ENCODE assay signal across 31 cellular contexts in genomic region chr4:80814266-80814665, GRCh38.
"Had no signal": no experiment of that assay in that cellular context is flagged by ENCODE, and none has a peak within 500 bp of the region (broad histone marks: within the 10 kb centered on the region; RNA-seq: fewer than 3 reads in every experiment).

No MANE protein-coding gene starts in this region.

- H3K36me3 ChIP-seq: ascending aorta, gastrocnemius medialis, heart right ventricle, WERI-Rb-1 had no signal

- H3K27me3 ChIP-seq: ascending aorta, dorsolateral prefrontal cortex, foreskin keratinocyte, gastrocnemius medialis, heart right ventricle, hepatocyte had no signal

- H3K9me3 Mint-ChIP-seq: activated B cell treated with CpG ODN at 0.5 μM for 24 hours; activated CD8-positive, alpha-beta T cell treated with anti-CD3 and anti-CD28 coated beads for 36 hours; activated naive CD4-positive, alpha-beta T cell treated with anti-CD3 and anti-CD28 coated beads for 36 hours; activated naive CD4-positive, alpha-beta T cell treated with anti-CD3 and anti-CD28 coated beads, Interleukin-2, amount 50 U/mL, for 24 hours; activated naive CD8-positive, alpha-beta T cell treated with anti-CD3 and anti-CD28 coated beads, Interleukin-2, amount 50 U/mL, for 24 hours; activated T-cell treated with anti-CD3 and anti-CD28 coated beads, Interleukin-2, amount 50 U/mL, for 4 hours; activated T-helper 1 cell treated with anti-CD3 and anti-CD28 coated beads, Interleukin-12 subunit alpha, Interleukin-12 subunit beta, Interleukin-2, Interleukin-4 antibody, amounts not matched to agents 30 ng/mL and 10 ng/mL and 1 ng/mL, durations not matched to agents 14 hours and 24 hours and 36 hours; activated T-helper 2 cell treated with anti-CD3 and anti-CD28 coated beads, Interferon-gamma antibody, Interleukin-2, Interleukin-4, amounts not matched to agents 10 μg/mL and 5 μg/mL and 100 μg/mL, durations not matched to agents 14 hours and 24 hours and 36 hours; brain; endodermal cell; T-helper 2 cell treated with Interferon-gamma antibody and Interleukin-4, amounts not matched to agents 5 μg/mL and 100 μg/mL, for 36 hours had no signal

- H3K4me1 ChIP-seq: ascending aorta, foreskin keratinocyte, gastrocnemius medialis, heart right ventricle had no signal

- H3K4me3 ChIP-seq: ascending aorta, dorsolateral prefrontal cortex, gastrocnemius medialis, heart right ventricle, hepatocyte had no signal

- H3K36me3 Mint-ChIP-seq: activated naive CD4-positive, alpha-beta T cell treated with anti-CD3 and anti-CD28 coated beads, Interleukin-2, amount 50 U/mL, for 24 hours; activated naive CD8-positive, alpha-beta T cell treated with anti-CD3 and anti-CD28 coated beads for 36 hours; brain had no signal

- H2AFZ ChIP-seq: hepatocyte had no signal

- H3K79me2 ChIP-seq: hepatocyte had no signal

- H3K27ac Mint-ChIP-seq: activated B cell treated with CpG ODN at 0.5 μM for 24 hours; activated CD8-positive, alpha-beta T cell treated with anti-CD3 and anti-CD28 coated beads for 36 hours; activated naive CD4-positive, alpha-beta T cell treated with anti-CD3 and anti-CD28 coated beads for 36 hours; activated naive CD4-positive, alpha-beta T cell treated with anti-CD3 and anti-CD28 coated beads, Interleukin-2, amount 50 U/mL, for 24 hours; activated naive CD8-positive, alpha-beta T cell treated with anti-CD3 and anti-CD28 coated beads for 36 hours; activated naive CD8-positive, alpha-beta T cell treated with anti-CD3 and anti-CD28 coated beads, Interleukin-2, amount 50 U/mL, for 24 hours; activated T-helper 1 cell treated with anti-CD3 and anti-CD28 coated beads, Interleukin-12 subunit alpha, Interleukin-12 subunit beta, Interleukin-2, Interleukin-4 antibody, amounts not matched to agents 30 ng/mL and 10 ng/mL and 1 ng/mL, durations not matched to agents 14 hours and 24 hours and 36 hours; activated T-helper 2 cell treated with anti-CD3 and anti-CD28 coated beads, Interferon-gamma antibody, Interleukin-2, Interleukin-4, amounts not matched to agents 10 μg/mL and 5 μg/mL and 100 μg/mL, durations not matched to agents 14 hours and 24 hours and 36 hours; brain; dendritic cell treated with granulocyte-macrophage colony-stimulating factor and Interleukin-4, amounts not matched to agents 40 ng/mL and 50 ng/mL, for 4 days; endodermal cell; T-helper 17 cell; T-helper 2 cell treated with Interferon-gamma antibody and Interleukin-4, amounts not matched to agents 5 μg/mL and 100 μg/mL, for 36 hours had no signal

- H3K4me2 ChIP-seq: hepatocyte had no signal

- H3K27ac ChIP-seq: ascending aorta, dorsolateral prefrontal cortex, foreskin keratinocyte, gastrocnemius medialis, heart right ventricle, hepatocyte, WERI-Rb-1 had no signal

- DNase-seq: activated B cell treated with CpG ODN at 0.5 μM for 24 hours; activated CD4-positive, alpha-beta T cell treated with anti-CD3 and anti-CD28 coated beads for 48 hours; activated CD4-positive, alpha-beta T cell treated with anti-CD3 and anti-CD28 coated beads, Interleukin-2, amount 50 U/mL, for 1 hour; activated CD4-positive, alpha-beta T cell treated with anti-CD3 and anti-CD28 coated beads, Interleukin-2, amount 50 U/mL, for 48 hours; activated CD8-positive, alpha-beta memory T cell treated with anti-CD3 and anti-CD28 coated beads for 24 hours; activated CD8-positive, alpha-beta T cell treated with anti-CD3 and anti-CD28 coated beads for 36 hours; activated effector memory CD4-positive, alpha-beta T cell treated with anti-CD3 and anti-CD28 coated beads, Interleukin-2, amount 50 U/mL, for 16 hours; activated naive CD4-positive, alpha-beta T cell treated with anti-CD3 and anti-CD28 coated beads for 36 hours; activated naive CD8-positive, alpha-beta T cell treated with anti-CD3 and anti-CD28 coated beads for 36 hours; activated naive CD8-positive, alpha-beta T cell treated with anti-CD3 and anti-CD28 coated beads, Interleukin-2, amount 50 U/mL, for 24 hours; activated T-cell treated with anti-CD3 and anti-CD28 coated beads, Interleukin-2, amount 50 U/mL, for 4 hours; dorsolateral prefrontal cortex; effector memory CD4-positive, alpha-beta T cell; endodermal cell; foreskin keratinocyte; gastrocnemius medialis; heart right ventricle; T-helper 1 cell; T-helper 17 cell; T1000; WERI-Rb-1 had no signal

- H3K9me3 ChIP-seq: ascending aorta, gastrocnemius medialis, heart right ventricle had no signal

- H3K4me3 Mint-ChIP-seq: activated B cell treated with CpG ODN at 0.5 μM for 24 hours; activated CD8-positive, alpha-beta T cell treated with anti-CD3 and anti-CD28 coated beads for 36 hours; activated naive CD4-positive, alpha-beta T cell treated with anti-CD3 and anti-CD28 coated beads for 36 hours; activated naive CD4-positive, alpha-beta T cell treated with anti-CD3 and anti-CD28 coated beads, Interleukin-2, amount 50 U/mL, for 24 hours; activated naive CD8-positive, alpha-beta T cell treated with anti-CD3 and anti-CD28 coated beads for 36 hours; activated naive CD8-positive, alpha-beta T cell treated with anti-CD3 and anti-CD28 coated beads, Interleukin-2, amount 50 U/mL, for 24 hours; activated T-cell treated with anti-CD3 and anti-CD28 coated beads, Interleukin-2, amount 50 U/mL, for 4 hours; activated T-helper 1 cell treated with anti-CD3 and anti-CD28 coated beads, Interleukin-12 subunit alpha, Interleukin-12 subunit beta, Interleukin-2, Interleukin-4 antibody, amounts not matched to agents 30 ng/mL and 10 ng/mL and 1 ng/mL, durations not matched to agents 14 hours and 24 hours and 36 hours; brain; dendritic cell treated with granulocyte-macrophage colony-stimulating factor and Interleukin-4, amounts not matched to agents 40 ng/mL and 50 ng/mL, for 4 days; endodermal cell; T-helper 17 cell; T-helper 2 cell treated with Interferon-gamma antibody and Interleukin-4, amounts not matched to agents 5 μg/mL and 100 μg/mL, for 36 hours had no signal

- ATAC-seq: activated CD4-positive, CD25-positive, alpha-beta regulatory T cell treated with anti-CD3 and anti-CD28 coated beads, Interleukin-2, amount 50 U/mL, for 24 hours; activated CD8-positive, alpha-beta T cell treated with anti-CD3 and anti-CD28 coated beads for 36 hours; activated naive CD8-positive, alpha-beta T cell treated with anti-CD3 and anti-CD28 coated beads, Interleukin-2, amount 50 U/mL, for 24 hours; activated T-cell treated with anti-CD3 and anti-CD28 coated beads, Interleukin-2, amount 50 U/mL, for 4 hours; esophagus mucosa; foreskin keratinocyte; gastrocnemius medialis; heart right ventricle; T-helper 17 cell had no signal

- H3K27me3 Mint-ChIP-seq: activated B cell treated with CpG ODN at 0.5 μM for 24 hours; activated CD8-positive, alpha-beta T cell treated with anti-CD3 and anti-CD28 coated beads for 36 hours; activated naive CD4-positive, alpha-beta T cell treated with anti-CD3 and anti-CD28 coated beads, Interleukin-2, amount 50 U/mL, for 24 hours; activated naive CD8-positive, alpha-beta T cell treated with anti-CD3 and anti-CD28 coated beads for 36 hours; activated naive CD8-positive, alpha-beta T cell treated with anti-CD3 and anti-CD28 coated beads, Interleukin-2, amount 50 U/mL, for 24 hours; brain; dendritic cell treated with granulocyte-macrophage colony-stimulating factor and Interleukin-4, amounts not matched to agents 40 ng/mL and 50 ng/mL, for 4 days had no signal

- H3K4me1 Mint-ChIP-seq: activated B cell treated with CpG ODN at 0.5 μM for 24 hours; activated naive CD4-positive, alpha-beta T cell treated with anti-CD3 and anti-CD28 coated beads, Interleukin-2, amount 50 U/mL, for 24 hours; activated naive CD8-positive, alpha-beta T cell treated with anti-CD3 and anti-CD28 coated beads for 36 hours; activated naive CD8-positive, alpha-beta T cell treated with anti-CD3 and anti-CD28 coated beads, Interleukin-2, amount 50 U/mL, for 24 hours; brain; endodermal cell had no signal
